ENCODE assay signal across 10 cellular contexts in the genomic region with DNA sequence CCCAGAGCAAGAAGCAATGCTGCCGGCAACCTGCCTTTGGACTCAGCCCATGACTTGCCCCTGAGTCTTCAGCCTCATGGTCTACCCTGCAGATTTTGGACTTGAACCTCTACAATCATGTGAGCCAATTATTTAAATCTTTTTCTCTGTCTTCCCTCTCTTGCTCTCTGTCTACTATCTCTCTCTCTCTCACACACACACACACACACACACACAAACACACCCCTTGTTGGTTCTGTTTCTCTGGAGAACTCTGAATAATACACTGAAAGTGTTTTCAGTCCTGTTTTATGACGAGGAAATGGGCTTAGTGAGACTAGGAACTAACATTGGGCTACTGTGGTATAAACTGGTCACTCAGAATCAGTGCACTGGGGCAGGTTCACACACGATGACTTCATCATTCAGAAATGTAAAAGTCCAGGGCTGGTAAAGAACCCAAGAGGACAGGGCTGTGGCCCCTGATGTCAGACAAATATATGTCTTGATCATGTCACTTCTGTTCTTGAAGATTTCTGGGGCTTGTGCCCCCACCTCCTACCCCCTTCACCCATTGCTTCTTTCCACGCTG.
A peak's percentile ranks its signal among the peaks of the same experiment; 100 is the strongest.
DNase-seq lines count a peak whose midpoint lies in the region; ATAC-seq and TF ChIP-seq lines count a peak whose summit lies in the region.
"Had no signal": no experiment of that assay in that cellular context is flagged by ENCODE, and none has a peak within 500 bp of the region (broad histone marks: within the 10 kb centered on the region; RNA-seq: fewer than 3 reads in every experiment).

No MANE protein-coding gene starts in this region.

- TF ChIP-seq EP300 in stomach (IDR thresholded peaks at IDR 0.05), result no peak

- no peaks in the 10 kb centered on the region for H4K20me1 ChIP-seq in hepatocyte (ENCODE audit: insufficient read depth, poor library complexity, severe bottlenecking)

- 59% methylated on average over 4 of the region's 4 CpGs for WGBS in hepatocyte (ENCODE audit: low lambda C conversion rate, missing lambda C conversion rate)
- 64 to 74% (median 70%) methylated on average over 4 of the region's 4 CpGs for WGBS in stomach, 5 donors

- intact Hi-C loops in stomach (cut with DNase I; ENCODE audit: low total_unique reads), result no loop called here

- peaks cover 30% of the 10 kb centered on the region for H3K4me1 ChIP-seq in hepatocyte (ENCODE audit: insufficient read depth)
- peaks cover 34 to 53% (median 42%) of the 10 kb centered on the region in 4 donors for H3K4me1 ChIP-seq in stomach

- H3K79me2 ChIP-seq in hepatocyte, result no peaks in the 10 kb centered on the region

- no peaks in the 10 kb centered on the region for H3K9me3 Mint-ChIP-seq in HFFc6
- H3K9me3 Mint-ChIP-seq: activated CD4-positive, alpha-beta memory T cell treated with anti-CD3 and anti-CD28 coated beads, Interleukin-2, amount 10 ng/mL, durations not matched to agents 7 days and 5 days had no signal

- H3K4me3 ChIP-seq in hepatocyte, result no peak overlapping the region
- no peak overlapping the region for H3K4me3 ChIP-seq in stomach
- H3K4me3 ChIP-seq: left ventricle myocardium inferior had no signal

- H3K27ac Mint-ChIP-seq in HFFc6, result no peak overlapping the region
- H3K27ac Mint-ChIP-seq: activated CD4-positive, alpha-beta memory T cell treated with anti-CD3 and anti-CD28 coated beads, Interleukin-2, amount 10 ng/mL, durations not matched to agents 7 days and 5 days had no signal

- 0 out of 3 replicates have a peak, but pooled peaks have one; percentile 14 for ATAC-seq in SK-N-SH treated with all-trans-retinoic acid at 6 μM for 48 hours
- ATAC-seq in GM19455 (IDR thresholded peaks at IDR 0.05; ENCODE audit: unreplicated experiment), result no peak
- ATAC-seq in HG03460 (IDR thresholded peaks at IDR 0.05; ENCODE audit: unreplicated experiment), result no peak
- ATAC-seq: right cardiac atrium had no signal

- no peak for TF ChIP-seq POLR2A in stomach (IDR thresholded peaks at IDR 0.05)

- H3K27me3 ChIP-seq in hepatocyte, result peaks cover 2% of the 10 kb centered on the region
- H3K27me3 ChIP-seq in stomach, result no peaks in the 10 kb centered on the region

- H3K4me2 ChIP-seq in hepatocyte, result peak overlapping the region; percentile 13

- no peaks in the 10 kb centered on the region for H3K36me3 Mint-ChIP-seq in HFFc6 (ENCODE audit: low read depth)

- H3K9me2 ChIP-seq in hepatocyte (replicated peaks; ENCODE audit: insufficient read depth), result no peaks in the 10 kb centered on the region

- H3K4me1 Mint-ChIP-seq in HFFc6 (ENCODE audit: low read depth), result peaks cover 19% of the 10 kb centered on the region

- H3K36me3 ChIP-seq in hepatocyte (replicated peaks; ENCODE audit: insufficient read depth, low read depth) (no peaks in the 10 kb centered on the region), stomach (no peaks in the 10 kb centered on the region)
- H3K36me3 ChIP-seq: left ventricle myocardium inferior had no signal

- DNase-seq in HFFc6 (peak; percentile 10), hepatocyte (ENCODE audit: low spot score) (peak; percentile 63), stomach (no peak), DMS153 (lab: John Stamatoyannopoulos, UW) (no peak)
- DNase-seq: activated CD4-positive, alpha-beta memory T cell treated with anti-CD3 and anti-CD28 coated beads, Interleukin-2, amount 10 ng/mL, durations not matched to agents 7 days and 5 days; left ventricle myocardium inferior; right cardiac atrium had no signal

- H3K27ac ChIP-seq in hepatocyte (peak overlapping the region; percentile 49), stomach (peak overlapping the region; percentile 41 to 82 (median 63))
- H3K27ac ChIP-seq: left ventricle myocardium inferior had no signal

- TF ChIP-seq CTCF in HFFc6 (IDR thresholded peaks at IDR 0.05) (no peak), hepatocyte (IDR thresholded peaks at IDR 0.05; ENCODE audit: poor library complexity) (no peak), stomach (IDR thresholded peaks at IDR 0.05) (no peak)

- H3K4me3 Mint-ChIP-seq in HFFc6, result no peak overlapping the region
- H3K4me3 Mint-ChIP-seq: activated CD4-positive, alpha-beta memory T cell treated with anti-CD3 and anti-CD28 coated beads, Interleukin-2, amount 10 ng/mL, durations not matched to agents 7 days and 5 days had no signal

- H2AFZ ChIP-seq in hepatocyte, result no peak overlapping the region

- peaks cover 14% of the 10 kb centered on the region for H3K27me3 Mint-ChIP-seq in HFFc6 (ENCODE audit: insufficient read depth)

- H3K9me3 ChIP-seq in hepatocyte (ENCODE audit: low read depth) (no peaks in the 10 kb centered on the region), stomach (no peaks in the 10 kb centered on the region)
- H3K9me3 ChIP-seq: left ventricle myocardium inferior had no signal

TF ChIP-seq in SK-N-SH treated with all-trans-retinoic acid at 6 μM for 48 hours, 23 proteins besides CTCF, POLR2A, EP300 and RAD21 (continues in another document):
- TF ChIP-seq, protein P1, sequence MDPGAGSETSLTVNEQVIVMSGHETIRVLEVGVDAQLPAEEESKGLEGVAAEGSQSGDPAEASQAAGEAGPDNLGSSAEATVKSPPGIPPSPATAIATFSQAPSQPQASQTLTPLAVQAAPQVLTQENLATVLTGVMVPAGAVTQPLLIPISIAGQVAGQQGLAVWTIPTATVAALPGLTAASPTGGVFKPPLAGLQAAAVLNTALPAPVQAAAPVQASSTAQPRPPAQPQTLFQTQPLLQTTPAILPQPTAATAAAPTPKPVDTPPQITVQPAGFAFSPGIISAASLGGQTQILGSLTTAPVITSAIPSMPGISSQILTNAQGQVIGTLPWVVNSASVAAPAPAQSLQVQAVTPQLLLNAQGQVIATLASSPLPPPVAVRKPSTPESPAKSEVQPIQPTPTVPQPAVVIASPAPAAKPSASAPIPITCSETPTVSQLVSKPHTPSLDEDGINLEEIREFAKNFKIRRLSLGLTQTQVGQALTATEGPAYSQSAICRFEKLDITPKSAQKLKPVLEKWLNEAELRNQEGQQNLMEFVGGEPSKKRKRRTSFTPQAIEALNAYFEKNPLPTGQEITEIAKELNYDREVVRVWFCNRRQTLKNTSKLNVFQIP (CRISPR knock-in tag; IDR thresholded peaks at IDR 0.05; ENCODE audit: borderline replicate concordance, low read depth), result no peak
- no peak for TF ChIP-seq PPARA (CRISPR knock-in tag; IDR thresholded peaks at IDR 0.05; ENCODE audit: borderline replicate concordance)
- peak; percentile 64 for TF ChIP-seq ZNF8 (CRISPR knock-in tag; IDR thresholded peaks at IDR 0.05)
- TF ChIP-seq TCF4 (CRISPR knock-in tag; IDR thresholded peaks at IDR 0.05; ENCODE audit: borderline replicate concordance), result no peak
- TF ChIP-seq, protein P2, sequence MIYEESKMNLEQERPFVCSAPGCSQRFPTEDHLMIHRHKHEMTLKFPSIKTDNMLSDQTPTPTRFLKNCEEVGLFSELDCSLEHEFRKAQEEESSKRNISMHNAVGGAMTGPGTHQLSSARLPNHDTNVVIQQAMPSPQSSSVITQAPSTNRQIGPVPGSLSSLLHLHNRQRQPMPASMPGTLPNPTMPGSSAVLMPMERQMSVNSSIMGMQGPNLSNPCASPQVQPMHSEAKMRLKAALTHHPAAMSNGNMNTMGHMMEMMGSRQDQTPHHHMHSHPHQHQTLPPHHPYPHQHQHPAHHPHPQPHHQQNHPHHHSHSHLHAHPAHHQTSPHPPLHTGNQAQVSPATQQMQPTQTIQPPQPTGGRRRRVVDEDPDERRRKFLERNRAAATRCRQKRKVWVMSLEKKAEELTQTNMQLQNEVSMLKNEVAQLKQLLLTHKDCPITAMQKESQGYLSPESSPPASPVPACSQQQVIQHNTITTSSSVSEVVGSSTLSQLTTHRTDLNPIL (CRISPR knock-in tag; IDR thresholded peaks at IDR 0.05; ENCODE audit: low read depth), result 0 out of 2 replicates have a peak, but pooled peaks have one; percentile 40
- TF ChIP-seq GLIS3 (CRISPR knock-in tag; IDR thresholded peaks at IDR 0.05), result no peak
- no peak for TF ChIP-seq CSDC2 (CRISPR knock-in tag; IDR thresholded peaks at IDR 0.05)
- TF ChIP-seq, protein P3, sequence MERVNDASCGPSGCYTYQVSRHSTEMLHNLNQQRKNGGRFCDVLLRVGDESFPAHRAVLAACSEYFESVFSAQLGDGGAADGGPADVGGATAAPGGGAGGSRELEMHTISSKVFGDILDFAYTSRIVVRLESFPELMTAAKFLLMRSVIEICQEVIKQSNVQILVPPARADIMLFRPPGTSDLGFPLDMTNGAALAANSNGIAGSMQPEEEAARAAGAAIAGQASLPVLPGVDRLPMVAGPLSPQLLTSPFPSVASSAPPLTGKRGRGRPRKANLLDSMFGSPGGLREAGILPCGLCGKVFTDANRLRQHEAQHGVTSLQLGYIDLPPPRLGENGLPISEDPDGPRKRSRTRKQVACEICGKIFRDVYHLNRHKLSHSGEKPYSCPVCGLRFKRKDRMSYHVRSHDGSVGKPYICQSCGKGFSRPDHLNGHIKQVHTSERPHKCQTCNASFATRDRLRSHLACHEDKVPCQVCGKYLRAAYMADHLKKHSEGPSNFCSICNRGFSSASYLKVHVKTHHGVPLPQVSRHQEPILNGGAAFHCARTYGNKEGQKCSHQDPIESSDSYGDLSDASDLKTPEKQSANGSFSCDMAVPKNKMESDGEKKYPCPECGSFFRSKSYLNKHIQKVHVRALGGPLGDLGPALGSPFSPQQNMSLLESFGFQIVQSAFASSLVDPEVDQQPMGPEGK (CRISPR knock-in tag; IDR thresholded peaks at IDR 0.05; ENCODE audit: borderline replicate concordance), result no peak
- no peak for TF ChIP-seq RARB (CRISPR knock-in tag; IDR thresholded peaks at IDR 0.05)
- TF ChIP-seq, protein P4, sequence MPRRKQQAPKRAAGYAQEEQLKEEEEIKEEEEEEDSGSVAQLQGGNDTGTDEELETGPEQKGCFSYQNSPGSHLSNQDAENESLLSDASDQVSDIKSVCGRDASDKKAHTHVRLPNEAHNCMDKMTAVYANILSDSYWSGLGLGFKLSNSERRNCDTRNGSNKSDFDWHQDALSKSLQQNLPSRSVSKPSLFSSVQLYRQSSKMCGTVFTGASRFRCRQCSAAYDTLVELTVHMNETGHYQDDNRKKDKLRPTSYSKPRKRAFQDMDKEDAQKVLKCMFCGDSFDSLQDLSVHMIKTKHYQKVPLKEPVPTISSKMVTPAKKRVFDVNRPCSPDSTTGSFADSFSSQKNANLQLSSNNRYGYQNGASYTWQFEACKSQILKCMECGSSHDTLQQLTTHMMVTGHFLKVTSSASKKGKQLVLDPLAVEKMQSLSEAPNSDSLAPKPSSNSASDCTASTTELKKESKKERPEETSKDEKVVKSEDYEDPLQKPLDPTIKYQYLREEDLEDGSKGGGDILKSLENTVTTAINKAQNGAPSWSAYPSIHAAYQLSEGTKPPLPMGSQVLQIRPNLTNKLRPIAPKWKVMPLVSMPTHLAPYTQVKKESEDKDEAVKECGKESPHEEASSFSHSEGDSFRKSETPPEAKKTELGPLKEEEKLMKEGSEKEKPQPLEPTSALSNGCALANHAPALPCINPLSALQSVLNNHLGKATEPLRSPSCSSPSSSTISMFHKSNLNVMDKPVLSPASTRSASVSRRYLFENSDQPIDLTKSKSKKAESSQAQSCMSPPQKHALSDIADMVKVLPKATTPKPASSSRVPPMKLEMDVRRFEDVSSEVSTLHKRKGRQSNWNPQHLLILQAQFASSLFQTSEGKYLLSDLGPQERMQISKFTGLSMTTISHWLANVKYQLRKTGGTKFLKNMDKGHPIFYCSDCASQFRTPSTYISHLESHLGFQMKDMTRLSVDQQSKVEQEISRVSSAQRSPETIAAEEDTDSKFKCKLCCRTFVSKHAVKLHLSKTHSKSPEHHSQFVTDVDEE (CRISPR knock-in tag; IDR thresholded peaks at IDR 0.05), result no peak

Comparison
In these comparisons a context has a peak if more than half of its experiments do, and no peak if none do; other contexts are left out.
1. DNase-seq: peak in HFFc6 (single experiment) and hepatocyte (single experiment); none in stomach (single experiment) and DMS153 (single experiment).